Comparison of ENCODE assay signal across 30 cellular contexts in genomic region chr1:194710671-194711070, GRCh38.
"Had no signal": no experiment of that assay in that cellular context is flagged by ENCODE, and none has a peak within 500 bp of the region (broad histone marks: within the 10 kb centered on the region; RNA-seq: fewer than 3 reads in every experiment).

No MANE protein-coding gene starts in this region.

- ATAC-seq: body of pancreas; naive thymus-derived CD8-positive, alpha-beta T cell; pancreas; stimulated activated memory B cell treated with anti-CD40 and anti-IgM and Interleukin-4, amounts not matched to agents 10 μg/mL and 1 μg/mL and 100 μg/mL, for 72 hours; stimulated activated naive CD8-positive, alpha-beta T cell treated with anti-CD3 and anti-CD28 coated beads, Interleukin-15, amount 100 ng/mL, for 72 hours had no signal

- H3K9me3 ChIP-seq: body of pancreas, colonic mucosa, pancreas, prostate gland, thyroid gland, upper lobe of left lung, vagina had no signal

- H3K27me3 ChIP-seq: adrenal gland, body of pancreas, colonic mucosa, hepatocyte, pancreas, thyroid gland, upper lobe of left lung, vagina had no signal

- DNase-seq: activated CD4-positive, alpha-beta T cell treated with anti-CD3 and anti-CD28 coated beads for 4 hours; activated CD4-positive, alpha-beta T cell treated with anti-CD3 and anti-CD28 coated beads, Interleukin-2, amount 50 U/mL, for 4 hours; activated CD4-positive, CD25-positive, alpha-beta regulatory T cell; activated effector memory CD4-positive, alpha-beta T cell treated with anti-CD3 and anti-CD28 coated beads, Interleukin-2, amount 50 U/mL, for 16 hours; activated naive CD4-positive, alpha-beta T cell treated with anti-CD3 and anti-CD28 coated beads for 36 hours; activated naive CD8-positive, alpha-beta T cell treated with anti-CD3 and anti-CD28 coated beads for 36 hours; adrenal gland; aorta; body of pancreas; cerebellar nuclear complex; colonic mucosa; effector CD8-positive, alpha-beta T cell; islet precursor cell; midbrain; naive thymus-derived CD8-positive, alpha-beta T cell; nucleus accumbens; pancreas; retina; stimulated activated CD4-positive, alpha-beta T cell treated with anti-CD3 and anti-CD28 coated beads, Interleukin-1b, Interleukin-23, amount 100 ng/mL, for 48 hours; stimulated activated CD4-positive, alpha-beta T cell treated with anti-CD3 and anti-CD28 coated beads, Interleukin-4, amount 100 ng/mL, for 4 hours; stimulated activated CD8-positive, alpha-beta memory T cell treated with anti-CD3 and anti-CD28 coated beads, Interleukin-4, amount 100 ng/mL, for 48 hours; stimulated activated naive CD8-positive, alpha-beta T cell treated with anti-CD3 and anti-CD28 coated beads, Interleukin-15, amount 100 ng/mL, for 72 hours; substantia nigra; thyroid gland; upper lobe of left lung had no signal

- H3K4me3 ChIP-seq: adrenal gland, body of pancreas, colonic mucosa, hepatocyte, pancreas, prostate gland, smooth muscle cell, thyroid gland, upper lobe of left lung, vagina had no signal

- H3K36me3 ChIP-seq: adrenal gland, colonic mucosa, pancreas, prostate gland, thyroid gland, upper lobe of left lung, vagina had no signal

- H3K27ac ChIP-seq: adrenal gland, body of pancreas, colonic mucosa, hepatocyte, pancreas, prostate gland, thyroid gland, upper lobe of left lung, vagina had no signal

- H3K4me1 ChIP-seq: adrenal gland, body of pancreas, colonic mucosa, pancreas, prostate gland, thyroid gland, upper lobe of left lung, vagina had no signal
